ENCODE assay signal across 2 cellular contexts in the genomic region with DNA sequence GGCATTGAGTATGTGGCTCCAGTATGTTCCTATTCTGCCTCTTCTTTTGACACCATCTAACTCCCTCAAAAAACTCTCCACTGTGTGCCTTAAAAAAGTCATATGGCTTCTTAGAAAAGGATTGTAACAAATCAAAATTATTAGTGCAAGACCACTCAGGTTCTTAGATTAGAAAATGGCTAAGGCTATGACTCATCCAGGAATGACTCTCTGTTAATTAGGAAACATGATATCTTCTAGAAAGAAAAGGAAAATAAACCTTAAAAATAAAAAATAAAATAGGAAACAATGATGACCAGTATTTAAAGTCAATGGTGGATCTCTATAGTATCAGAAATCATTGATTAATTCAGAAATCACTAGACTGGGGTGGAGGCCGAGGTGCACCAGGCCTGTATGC.
TF ChIP-seq lines count a peak whose summit lies in the region.

No MANE protein-coding gene starts in this region.

TF ChIP-seq in A549, 52 proteins besides CTCF, POLR2A, EP300 and RAD21:
- TF ChIP-seq JUN (IDR thresholded peaks at IDR 0.05) (no peak), FOSL2 (IDR thresholded peaks at IDR 0.05) (no peak), FOSL2 (CRISPR knock-in tag; IDR thresholded peaks at IDR 0.05) (peak; percentile 28; the same call in 1 of the 2 replicates)

TF ChIP-seq in IMR-90, 13 proteins besides CTCF, POLR2A, EP300 and RAD21:
- TF ChIP-seq FOS (IDR thresholded peaks at IDR 0.05; ENCODE audit: low read depth, low read length) (peak; percentile 76; the same call in 1 of the 2 replicates), SMC3 (IDR thresholded peaks at IDR 0.05; ENCODE audit: low read depth, low read length) (no peak), MXI1 (IDR thresholded peaks at IDR 0.05; ENCODE audit: borderline replicate concordance, low read depth, low read length) (no peak)
TF ChIP-seq in IMR-90: peak in this region for 1.
